In genomic region chr14:49880267-49881064, GRCh38 we compare ENCODE assay signal across 1 cellular context.
TF ChIP-seq lines count a peak whose summit lies in the region.

No MANE protein-coding gene starts in this region.

TF ChIP-seq in SK-N-SH, 30 proteins besides CTCF, POLR2A, EP300 and RAD21 (continued from another document):
- TF ChIP-seq TEAD4 (IDR thresholded peaks at IDR 0.05; ENCODE audit: borderline replicate concordance, insufficient read depth): no peak
- TF ChIP-seq, protein P1, sequence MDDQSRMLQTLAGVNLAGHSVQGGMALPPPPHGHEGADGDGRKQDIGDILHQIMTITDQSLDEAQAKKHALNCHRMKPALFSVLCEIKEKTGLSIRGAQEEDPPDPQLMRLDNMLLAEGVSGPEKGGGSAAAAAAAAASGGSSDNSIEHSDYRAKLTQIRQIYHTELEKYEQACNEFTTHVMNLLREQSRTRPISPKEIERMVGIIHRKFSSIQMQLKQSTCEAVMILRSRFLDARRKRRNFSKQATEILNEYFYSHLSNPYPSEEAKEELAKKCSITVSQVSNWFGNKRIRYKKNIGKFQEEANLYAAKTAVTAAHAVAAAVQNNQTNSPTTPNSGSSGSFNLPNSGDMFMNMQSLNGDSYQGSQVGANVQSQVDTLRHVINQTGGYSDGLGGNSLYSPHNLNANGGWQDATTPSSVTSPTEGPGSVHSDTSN (IDR thresholded peaks at IDR 0.05): no peak
